In the genomic region with DNA sequence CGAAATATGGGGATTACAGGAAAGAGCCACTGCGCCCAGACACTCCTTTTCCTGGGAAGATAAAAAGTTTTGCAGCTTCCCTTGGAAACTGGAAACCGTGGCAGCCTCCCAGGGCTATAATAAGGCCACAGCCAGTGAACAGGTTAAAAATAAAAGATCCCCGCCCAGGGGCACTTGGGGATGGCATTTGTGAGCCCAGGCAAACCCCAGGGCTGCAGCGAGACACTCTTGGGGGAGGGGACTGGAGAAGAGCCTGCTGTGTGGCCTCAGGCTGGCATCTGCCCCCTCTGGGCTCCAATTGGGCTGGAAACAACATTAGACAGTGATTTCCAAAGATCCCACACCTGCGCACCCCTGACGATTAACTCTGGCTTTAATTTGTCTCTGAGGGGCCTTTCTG, we compare ENCODE assay signal across 29 cellular contexts.
"Had no signal": no experiment of that assay in that cellular context is flagged by ENCODE, and none has a peak within 500 bp of the region (broad histone marks: within the 10 kb centered on the region; RNA-seq: fewer than 3 reads in every experiment).

No MANE protein-coding gene starts in this region.

- H3K27ac ChIP-seq: hepatocyte, lower lobe of right lung, sigmoid colon, stomach, tibial artery, upper lobe of right lung had no signal

- ATAC-seq: activated T-helper 17 cell treated with anti-CD3 and anti-CD28 coated beads, Interleukin-2, amount 50 U/mL, for 72 hours; lower lobe of right lung; natural killer cell treated with Interleukin-12 subunit alpha and Interleukin-12 subunit beta and Interleukin-15 and Interleukin-18, amount 100 ng/mL, for 72 hours; stimulated activated naive B cell treated with anti-CD40 and anti-IgM and Interleukin-4, amounts not matched to agents 10 μg/mL and 1 μg/mL and 100 μg/mL, for 72 hours; upper lobe of right lung had no signal

- H3K4me1 ChIP-seq: lower lobe of right lung, upper lobe of right lung had no signal

- H2AFZ ChIP-seq: hepatocyte had no signal

- H3K36me3 ChIP-seq: breast epithelium, upper lobe of right lung had no signal

- H3K79me2 ChIP-seq: hepatocyte had no signal

- H3K9me3 ChIP-seq: breast epithelium, esophagus squamous epithelium, lower lobe of right lung, sigmoid colon, stomach, tibial artery, upper lobe of right lung had no signal

- DNase-seq: activated CD4-positive, alpha-beta memory T cell treated with anti-CD3 and anti-CD28 coated beads, Interleukin-2, amount 10 ng/mL, durations not matched to agents 7 days and 5 days; activated CD4-positive, alpha-beta T cell treated with anti-CD3 and anti-CD28 coated beads for 1 hour; activated CD4-positive, alpha-beta T cell treated with anti-CD3 and anti-CD28 coated beads, Interleukin-2, amount 10 ng/mL, durations not matched to agents 7 days and 5 days; activated CD8-positive, alpha-beta memory T cell treated with anti-CD3 and anti-CD28 coated beads, Interleukin-2, amount 50 U/mL, for 48 hours; activated gamma-delta T cell treated with Interleukin-2 at 50 U/mL for 16 hours; activated naive CD4-positive, alpha-beta T cell treated with anti-CD3 and anti-CD28 coated beads, Interleukin-2, amount 50 U/mL, for 16 hours; activated T-cell treated with anti-CD3 and anti-CD28 coated beads, Interleukin-2, amount 50 U/mL, for 24 hours; amniotic stem cell; dermis blood vessel endothelial cell; effector CD4-positive, alpha-beta T cell; esophagus squamous epithelium; foreskin melanocyte; lower lobe of right lung; mesenchymal stem cell; posterior cingulate gyrus; sigmoid colon; stimulated activated CD4-positive, alpha-beta T cell treated with anti-CD3 and anti-CD28 coated beads, Interleukin-15, amount 100 ng/mL, for 24 hours; stimulated activated CD4-positive, alpha-beta T cell treated with anti-CD3 and anti-CD28 coated beads, Interleukin-2, amount 100 ng/mL, for 24 hours; stimulated activated naive B cell treated with anti-CD40 and anti-IgM and Interleukin-4, amounts not matched to agents 10 μg/mL and 1 μg/mL and 100 μg/mL, for 72 hours; stomach; T-helper 2 cell; tibial artery; upper lobe of right lung had no signal

- H3K4me3 ChIP-seq: breast epithelium, esophagus squamous epithelium, hepatocyte, lower lobe of right lung, sigmoid colon, stomach, tibial artery, upper lobe of right lung had no signal

- H3K27me3 ChIP-seq: breast epithelium, esophagus squamous epithelium, hepatocyte, sigmoid colon, stomach, tibial artery, upper lobe of right lung had no signal

- H3K4me2 ChIP-seq: hepatocyte had no signal

- FAIRE-seq: colon, keratinocyte had no signal
